8 cellular contexts compared by ENCODE assay signal in genomic region chr2:111122631-111123421, GRCh38. TPM values are rescaled to one million over a fixed set of nuclear protein-coding genes. Genes with fewer than 3 reads are reported as not detected.
DNase-seq lines count a peak whose midpoint lies in the region; ATAC-seq and TF ChIP-seq lines count a peak whose summit lies in the region.

No MANE protein-coding gene starts in this region.

- TF ChIP-seq RAD21 in HCT116 (IDR thresholded peaks at IDR 0.05; ENCODE audit: low read depth): no peak

- RAD21 ChIA-PET in HCT116 (lab: Charles Lee; ENCODE audit: low non-redundant PET in 1 of 2, low total read pairs in 2 of 2, uncharacterized antibody in 2 of 2, unreplicated experiment in 2 of 2): no interaction called here

- intact Hi-C loops in CD4-positive, alpha-beta memory T cell (cut with micrococcal nuclease): loop anchor here (5.0 to 10.0 kb wide), 4 partner anchors 448 to 1639 kb away; partner anchors contain the start of genes BUB1 and CKAP2L
- intact Hi-C loops in HCT116 (cut with micrococcal nuclease): no loop called here

- peak overlapping the region; percentile 84 to 95 (median 90) for H3K4me3 Mint-ChIP-seq in CD4-positive, alpha-beta memory T cell
- H3K4me3 Mint-ChIP-seq in naive B cell: peak overlapping the region; percentile 94 to 98 (median 97)

- H3K27me3 ChIP-seq in CD4-positive, alpha-beta memory T cell (ENCODE audit: insufficient read depth, low read length): peaks cover 20% of the 10 kb centered on the region
- H3K27me3 ChIP-seq in HCT116 (ENCODE audit: insufficient read depth, low read length) (no peaks in the 10 kb centered on the region), thymus (ENCODE audit: control insufficient read depth, insufficient read depth) (peaks cover 28% of the 10 kb centered on the region)

- no peak overlapping the region for H2AFZ ChIP-seq in HCT116 (ENCODE audit: low read depth, low read length, poor library complexity, severe bottlenecking)

- peaks cover 36% of the 10 kb centered on the region for H3K4me1 ChIP-seq in CD4-positive, alpha-beta memory T cell (ENCODE audit: insufficient read depth, low read length)
- H3K4me1 ChIP-seq in HCT116 (ENCODE audit: control insufficient read depth in 1 of 2, insufficient read depth in 2 of 2, low read length in 2 of 2) (peaks cover 19 to 43% of the 10 kb centered on the region in 2 experiments), thymus (ENCODE audit: control insufficient read depth, insufficient read depth, low read length) (peaks cover 16% of the 10 kb centered on the region)

- H3K9me2 ChIP-seq in HCT116 (ENCODE audit: insufficient read depth): no peaks in the 10 kb centered on the region

- no TSS peak for BruUV-seq in HCT116 (replicated peaks; lab: Mats Ljungman, UMichigan)

- WGBS in thymus: 1% methylated on average over 92 of the region's 92 CpGs

- H3K27ac Mint-ChIP-seq in CD4-positive, alpha-beta memory T cell: peak overlapping the region in 5 of 7 donors; percentile 66 to 81 (median 75)
- peak overlapping the region; percentile 60 to 96 (median 86) for H3K27ac Mint-ChIP-seq in naive B cell

- peaks cover 5% of the 10 kb centered on the region; the same call in 1 of the 2 replicates for H4K20me1 ChIP-seq in HCT116 (ENCODE audit: insufficient read depth)

- peak overlapping the region; percentile 21 for H3K27ac ChIP-seq in CD4-positive, alpha-beta memory T cell (ENCODE audit: low read depth, low read length)
- H3K27ac ChIP-seq in HCT116 (ENCODE audit: low read depth, low read length) (peak overlapping the region; percentile 56), thymus (ENCODE audit: low read depth) (peak overlapping the region; percentile 88)

- H3K4me2 ChIP-seq in HCT116 (ENCODE audit: low read length): peak overlapping the region; percentile 100

- H3K9me3 ChIP-seq in CD4-positive, alpha-beta memory T cell (ENCODE audit: control insufficient read depth in 1 of 2, low read length in 2 of 2): no peaks in the 10 kb centered on the region
- H3K9me3 ChIP-seq in HCT116 (ENCODE audit: control insufficient read depth in 1 of 2, insufficient read depth in 1 of 2, low read depth in 1 of 2, low read length in 2 of 2) (no peaks in the 10 kb centered on the region), thymus (ENCODE audit: control insufficient read depth) (no peaks in the 10 kb centered on the region)

- DNase-seq in CD4-positive, alpha-beta memory T cell: peak in 4 of 5 donors; percentile 11 to 46 (median 28)
- DNase-seq in HCT116 (ENCODE audit: low read depth, low spot score): no peak
- peak; percentile 50 to 61 for DNase-seq in NOMO-1 (lab: John Stamatoyannopoulos, UW; ENCODE audit: unreplicated experiment in 2 of 2)
- peak; percentile 13 for DNase-seq in activated effector memory CD4-positive, alpha-beta T cell treated with Interleukin-2 at 50 U/mL for 16 hours
- DNase-seq in fibroblast of the conjunctiva (ENCODE audit: low read depth): peak; percentile 64
- peak; percentile 43 for DNase-seq in naive B cell

- H3K9ac ChIP-seq in HCT116 (ENCODE audit: low read length): peak overlapping the region; percentile 75

- CTCF ChIA-PET in CD4-positive, alpha-beta memory T cell (lab: Charles Lee; ENCODE audit: partially characterized antibody): interaction anchor here (1.9 kb wide), 1 partner anchor 310 kb away, joined by 9 read pairs; no protein-coding TSS in a partner anchor
- CTCF ChIA-PET in HCT116 (lab: Charles Lee): no interaction called here

- H3K4me1 Mint-ChIP-seq in CD4-positive, alpha-beta memory T cell: peaks cover 22 to 59% (median 38%) of the 10 kb centered on the region in 4 donors
- H3K4me1 Mint-ChIP-seq in naive B cell: peaks cover 29 to 49% (median 46%) of the 10 kb centered on the region in 3 donors

- peaks cover 55% of the 10 kb centered on the region for H3K79me2 ChIP-seq in HCT116 (ENCODE audit: insufficient read depth, low read length)

- peaks cover 7 to 19% of the 10 kb centered on the region in 2 donors for H3K27me3 Mint-ChIP-seq in CD4-positive, alpha-beta memory T cell
- peaks cover 15 to 25% (median 15%) of the 10 kb centered on the region in 3 donors for H3K27me3 Mint-ChIP-seq in naive B cell

- H3K36me3 ChIP-seq in CD4-positive, alpha-beta memory T cell (ENCODE audit: insufficient read depth, low read length): no peaks in the 10 kb centered on the region
- H3K36me3 ChIP-seq in HCT116 (ENCODE audit: control insufficient read depth in 1 of 2, insufficient read depth in 2 of 2, low read length in 2 of 2) (peaks cover 18 to 26% of the 10 kb centered on the region in 2 experiments), thymus (ENCODE audit: control insufficient read depth, insufficient read depth) (peaks cover 24% of the 10 kb centered on the region)

- H3K36me3 Mint-ChIP-seq in CD4-positive, alpha-beta memory T cell: peaks cover 36 to 48% of the 10 kb centered on the region in 2 donors
- H3K36me3 Mint-ChIP-seq in naive B cell: peaks cover 0 to 17% of the 10 kb centered on the region in 2 donors

- no peak for TF ChIP-seq POLR2A in HCT116 (IDR thresholded peaks at IDR 0.05; ENCODE audit: borderline replicate concordance, extremely low read depth, insufficient read depth, insufficient read length)

- no peak for TF ChIP-seq CTCF in HCT116 (IDR thresholded peaks at IDR 0.05 in 2 of 3, conservative IDR thresholded peaks at IDR 0.05 in 1 of 3; ENCODE audit: borderline replicate concordance in 1 of 3, insufficient read depth in 1 of 3, low read depth in 2 of 3, low read length in 2 of 3)

- peaks cover 0 to 1% (median 0%) of the 10 kb centered on the region in 8 donors for H3K9me3 Mint-ChIP-seq in CD4-positive, alpha-beta memory T cell
- H3K9me3 Mint-ChIP-seq in naive B cell: no peaks in the 10 kb centered on the region

- ATAC-seq in HCT116 (peak; percentile 23), naive B cell (ENCODE audit: low read depth in 2 of 2) (peak in 1 of 2 donors; percentile 6), GM21528 (IDR thresholded peaks at IDR 0.05; ENCODE audit: low FRiP score, unreplicated experiment) (no peak)

- H3K4me3 ChIP-seq in CD4-positive, alpha-beta memory T cell (ENCODE audit: low read length in 2 of 2): peak overlapping the region; percentile 61 to 76
- H3K4me3 ChIP-seq in HCT116 (replicated peaks in 1 of 2; ENCODE audit: low read depth in 1 of 2, low read length in 2 of 2) (peak overlapping the region; percentile 68 to 93), thymus (ENCODE audit: low read length) (peak overlapping the region; percentile 77)

- POLR2A ChIA-PET in CD4-positive, alpha-beta memory T cell (lab: Charles Lee; ENCODE audit: partially characterized antibody): no interaction called here
- POLR2A ChIA-PET in HCT116 (lab: Charles Lee): no interaction called here

TF ChIP-seq in HCT116, 20 proteins besides CTCF, POLR2A, EP300 and RAD21:
- TF ChIP-seq CEBPB (IDR thresholded peaks at IDR 0.05; ENCODE audit: low read depth) (no peak), SIN3A (IDR thresholded peaks at IDR 0.05; ENCODE audit: low read depth) (no peak), ELF1 (IDR thresholded peaks at IDR 0.05; ENCODE audit: borderline replicate concordance, low read depth) (no peak), FOSL1 (IDR thresholded peaks at IDR 0.05; ENCODE audit: low read depth) (no peak), JUND (IDR thresholded peaks at IDR 0.05) (no peak), YY1 (IDR thresholded peaks at IDR 0.05; ENCODE audit: extremely low read depth, insufficient replicate concordance, low read depth, low read length) (no peak), ZFX (IDR thresholded peaks at IDR 0.05) (no peak), CBX3 (IDR thresholded peaks at IDR 0.05; ENCODE audit: low read depth) (no peak)
- TF ChIP-seq, protein P1, sequence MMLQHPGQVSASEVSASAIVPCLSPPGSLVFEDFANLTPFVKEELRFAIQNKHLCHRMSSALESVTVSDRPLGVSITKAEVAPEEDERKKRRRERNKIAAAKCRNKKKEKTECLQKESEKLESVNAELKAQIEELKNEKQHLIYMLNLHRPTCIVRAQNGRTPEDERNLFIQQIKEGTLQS (IDR thresholded peaks at IDR 0.05): no peak
- TF ChIP-seq, protein P2, sequence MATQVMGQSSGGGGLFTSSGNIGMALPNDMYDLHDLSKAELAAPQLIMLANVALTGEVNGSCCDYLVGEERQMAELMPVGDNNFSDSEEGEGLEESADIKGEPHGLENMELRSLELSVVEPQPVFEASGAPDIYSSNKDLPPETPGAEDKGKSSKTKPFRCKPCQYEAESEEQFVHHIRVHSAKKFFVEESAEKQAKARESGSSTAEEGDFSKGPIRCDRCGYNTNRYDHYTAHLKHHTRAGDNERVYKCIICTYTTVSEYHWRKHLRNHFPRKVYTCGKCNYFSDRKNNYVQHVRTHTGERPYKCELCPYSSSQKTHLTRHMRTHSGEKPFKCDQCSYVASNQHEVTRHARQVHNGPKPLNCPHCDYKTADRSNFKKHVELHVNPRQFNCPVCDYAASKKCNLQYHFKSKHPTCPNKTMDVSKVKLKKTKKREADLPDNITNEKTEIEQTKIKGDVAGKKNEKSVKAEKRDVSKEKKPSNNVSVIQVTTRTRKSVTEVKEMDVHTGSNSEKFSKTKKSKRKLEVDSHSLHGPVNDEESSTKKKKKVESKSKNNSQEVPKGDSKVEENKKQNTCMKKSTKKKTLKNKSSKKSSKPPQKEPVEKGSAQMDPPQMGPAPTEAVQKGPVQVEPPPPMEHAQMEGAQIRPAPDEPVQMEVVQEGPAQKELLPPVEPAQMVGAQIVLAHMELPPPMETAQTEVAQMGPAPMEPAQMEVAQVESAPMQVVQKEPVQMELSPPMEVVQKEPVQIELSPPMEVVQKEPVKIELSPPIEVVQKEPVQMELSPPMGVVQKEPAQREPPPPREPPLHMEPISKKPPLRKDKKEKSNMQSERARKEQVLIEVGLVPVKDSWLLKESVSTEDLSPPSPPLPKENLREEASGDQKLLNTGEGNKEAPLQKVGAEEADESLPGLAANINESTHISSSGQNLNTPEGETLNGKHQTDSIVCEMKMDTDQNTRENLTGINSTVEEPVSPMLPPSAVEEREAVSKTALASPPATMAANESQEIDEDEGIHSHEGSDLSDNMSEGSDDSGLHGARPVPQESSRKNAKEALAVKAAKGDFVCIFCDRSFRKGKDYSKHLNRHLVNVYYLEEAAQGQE (IDR thresholded peaks at IDR 0.05; ENCODE audit: low read depth): no peak

RNA-seq across cellular contexts. Expression of gene BCL2L11, which starts 2.1 kb away (rescaled TPM):
- total RNA-seq in CD4-positive, alpha-beta memory T cell: 10 to 100 TPM; 33.4 to 34.1 TPM
- 10 to 100 TPM in 1 of 2 donors, 1 to 10 TPM in 1; 4.7 to 15.8 TPM for polyA plus RNA-seq in CD4-positive, alpha-beta memory T cell
- total RNA-seq in HCT116 (2021; ENCODE audit: unreplicated experiment): 17.8 TPM
- polyA plus RNA-seq in HCT116 (2012): 6.8 and 7.9 TPM in 2 replicates
- 10 to 100 TPM; 17.2 to 29.7 (median 20.2) TPM for polyA plus RNA-seq in naive B cell (ENCODE audit: low read depth in 6 of 6)
- 47.6 TPM for polyA plus RNA-seq in thymus

Comparison
In these comparisons a context has a peak if more than half of its experiments do, and no peak if none do; other contexts are left out.
1. H3K27ac ChIP-seq: peak in every context shown above with its lines; median percentile 88 in thymus; 56 in HCT116; 21 in CD4-positive, alpha-beta memory T cell.